In the genomic region with DNA sequence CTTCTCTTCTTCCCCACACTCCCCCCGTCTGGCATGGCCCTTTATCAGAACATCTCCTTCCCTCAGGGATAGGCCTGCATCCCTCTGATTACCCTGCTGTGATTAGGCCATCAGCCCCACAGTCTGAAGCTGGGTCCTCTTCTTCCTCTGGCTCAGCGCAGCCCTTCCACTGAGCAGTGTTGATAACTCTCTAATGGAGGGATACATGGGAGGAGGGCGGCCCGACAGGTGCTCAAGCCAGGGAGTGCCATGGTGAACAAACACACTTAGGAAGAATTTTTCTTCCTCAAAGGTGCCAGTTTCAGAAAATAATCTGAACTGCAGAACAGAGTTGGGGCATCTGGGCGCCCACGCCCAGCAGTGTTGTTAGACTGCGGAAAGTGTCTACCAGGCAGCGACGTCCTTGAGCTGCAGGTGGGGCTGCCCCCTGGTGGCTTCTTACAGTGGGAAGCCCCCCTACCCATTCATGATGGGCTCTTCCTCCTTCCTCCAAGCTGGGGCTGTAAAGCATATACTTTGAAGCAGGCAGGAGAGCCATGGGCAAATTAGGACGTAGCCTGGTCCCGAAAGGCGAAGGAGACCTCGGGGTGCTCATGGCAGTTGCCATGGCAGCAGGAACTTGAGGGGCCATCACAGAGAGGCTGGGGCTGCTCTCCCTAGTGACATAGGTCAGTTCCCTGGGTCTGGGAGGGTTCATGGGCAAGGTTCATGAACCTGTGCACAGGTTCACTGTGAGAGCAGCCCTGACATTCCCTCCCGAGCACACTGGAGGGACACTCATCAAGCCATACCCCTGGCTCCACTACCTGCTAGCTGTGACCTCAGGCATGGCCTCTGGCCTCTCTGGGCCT, we compare ENCODE assay signal across 2 cellular contexts.
TF ChIP-seq lines count a peak whose summit lies in the region.

No MANE protein-coding gene starts in this region.

TF ChIP-seq in H1, 55 proteins besides CTCF, POLR2A, EP300 and RAD21:
- TF ChIP-seq BRCA1 (IDR thresholded peaks at IDR 0.05; ENCODE audit: low read depth, low read length): no peak
- no peak for TF ChIP-seq RXRA (IDR thresholded peaks at IDR 0.05; ENCODE audit: insufficient read depth, low read depth, low read length)
- TF ChIP-seq SP4 (IDR thresholded peaks at IDR 0.05; ENCODE audit: low read length): no peak
- no peak for TF ChIP-seq YY1 (IDR thresholded peaks at IDR 0.05; ENCODE audit: low read depth, low read length)
- no peak for TF ChIP-seq SAP30 (IDR thresholded peaks at IDR 0.05; ENCODE audit: insufficient read depth, insufficient replicate concordance, low read length)
- TF ChIP-seq CHD2 (IDR thresholded peaks at IDR 0.05; ENCODE audit: low read length): no peak
- no peak for TF ChIP-seq RBBP5 (IDR thresholded peaks at IDR 0.05; ENCODE audit: borderline replicate concordance, low read depth, low read length)
- no peak for TF ChIP-seq SP1 (IDR thresholded peaks at IDR 0.05; ENCODE audit: low read depth, low read length)
- no peak for TF ChIP-seq CBX5 (IDR thresholded peaks at IDR 0.05; ENCODE audit: low read depth, low read length)
- TF ChIP-seq BCL11A (IDR thresholded peaks at IDR 0.05; ENCODE audit: low read depth in 2 of 2, low read length in 2 of 2): no peak
- no peak for TF ChIP-seq TBP (IDR thresholded peaks at IDR 0.05; ENCODE audit: low read depth, low read length)
- TF ChIP-seq SP2 (IDR thresholded peaks at IDR 0.05; ENCODE audit: low read length): no peak
TF ChIP-seq in H1: peak in this region for 0.

TF ChIP-seq in neural cell, 6 proteins besides CTCF, POLR2A, EP300 and RAD21:
- TF ChIP-seq POLR2AphosphoS5 (IDR thresholded peaks at IDR 0.05) (no peak), SMC3 (conservative IDR thresholded peaks at IDR 0.05; ENCODE audit: poor library complexity) (peak; percentile 35)
- TF ChIP-seq, protein P1, sequence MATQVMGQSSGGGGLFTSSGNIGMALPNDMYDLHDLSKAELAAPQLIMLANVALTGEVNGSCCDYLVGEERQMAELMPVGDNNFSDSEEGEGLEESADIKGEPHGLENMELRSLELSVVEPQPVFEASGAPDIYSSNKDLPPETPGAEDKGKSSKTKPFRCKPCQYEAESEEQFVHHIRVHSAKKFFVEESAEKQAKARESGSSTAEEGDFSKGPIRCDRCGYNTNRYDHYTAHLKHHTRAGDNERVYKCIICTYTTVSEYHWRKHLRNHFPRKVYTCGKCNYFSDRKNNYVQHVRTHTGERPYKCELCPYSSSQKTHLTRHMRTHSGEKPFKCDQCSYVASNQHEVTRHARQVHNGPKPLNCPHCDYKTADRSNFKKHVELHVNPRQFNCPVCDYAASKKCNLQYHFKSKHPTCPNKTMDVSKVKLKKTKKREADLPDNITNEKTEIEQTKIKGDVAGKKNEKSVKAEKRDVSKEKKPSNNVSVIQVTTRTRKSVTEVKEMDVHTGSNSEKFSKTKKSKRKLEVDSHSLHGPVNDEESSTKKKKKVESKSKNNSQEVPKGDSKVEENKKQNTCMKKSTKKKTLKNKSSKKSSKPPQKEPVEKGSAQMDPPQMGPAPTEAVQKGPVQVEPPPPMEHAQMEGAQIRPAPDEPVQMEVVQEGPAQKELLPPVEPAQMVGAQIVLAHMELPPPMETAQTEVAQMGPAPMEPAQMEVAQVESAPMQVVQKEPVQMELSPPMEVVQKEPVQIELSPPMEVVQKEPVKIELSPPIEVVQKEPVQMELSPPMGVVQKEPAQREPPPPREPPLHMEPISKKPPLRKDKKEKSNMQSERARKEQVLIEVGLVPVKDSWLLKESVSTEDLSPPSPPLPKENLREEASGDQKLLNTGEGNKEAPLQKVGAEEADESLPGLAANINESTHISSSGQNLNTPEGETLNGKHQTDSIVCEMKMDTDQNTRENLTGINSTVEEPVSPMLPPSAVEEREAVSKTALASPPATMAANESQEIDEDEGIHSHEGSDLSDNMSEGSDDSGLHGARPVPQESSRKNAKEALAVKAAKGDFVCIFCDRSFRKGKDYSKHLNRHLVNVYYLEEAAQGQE (IDR thresholded peaks at IDR 0.05; ENCODE audit: borderline replicate concordance): no peak
TF ChIP-seq in neural cell: peak in this region for 1.
